In the genomic region with DNA sequence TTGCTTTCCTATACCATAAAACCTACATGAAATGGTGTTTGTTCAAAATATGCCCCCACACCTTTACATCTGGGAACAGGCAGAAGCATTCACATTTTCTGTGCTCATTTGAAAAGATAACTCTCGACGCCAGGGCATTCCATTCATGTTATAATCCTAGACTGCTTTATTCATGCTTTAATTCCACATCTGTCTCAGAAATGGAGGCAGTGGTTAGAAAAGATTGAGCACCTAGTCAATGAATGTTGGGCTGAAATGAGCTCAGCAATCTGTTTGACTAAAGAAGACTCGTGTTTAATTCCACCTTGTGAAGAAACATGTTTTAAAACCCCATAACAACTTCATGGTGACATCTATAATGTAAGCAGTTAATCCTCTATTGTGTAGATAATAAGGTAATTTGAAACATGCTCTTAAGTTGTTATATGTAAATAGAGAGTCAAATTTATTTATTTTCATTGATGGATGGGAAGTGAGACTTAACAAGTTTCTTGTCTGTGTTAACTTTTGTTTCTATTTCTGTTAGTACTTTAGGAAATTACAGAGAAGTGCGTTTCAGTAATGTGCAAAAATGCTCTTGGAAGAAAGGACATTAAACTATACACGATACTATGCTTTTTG, we compare ENCODE assay signal across 27 cellular contexts.
"Had no signal": no experiment of that assay in that cellular context is flagged by ENCODE, and none has a peak within 500 bp of the region (broad histone marks: within the 10 kb centered on the region; RNA-seq: fewer than 3 reads in every experiment).

No MANE protein-coding gene starts in this region.

- H3K36me3 Mint-ChIP-seq: activated naive CD4-positive, alpha-beta T cell treated with anti-CD3 and anti-CD28 coated beads, Interleukin-2, amount 50 U/mL, for 72 hours had no signal

- H3K9me3 ChIP-seq: adrenal gland, SJCRH30 had no signal

- H3K4me3 Mint-ChIP-seq: activated CD4-positive, alpha-beta T cell treated with anti-CD3 and anti-CD28 coated beads, Interleukin-2, amount 10 ng/mL, durations not matched to agents 24 days and 14 days; activated CD8-positive, alpha-beta T cell treated with anti-CD3 and anti-CD28 coated beads for 36 hours; activated T-cell treated with anti-CD3 and anti-CD28 coated beads, Interleukin-2, amount 50 U/mL, for 72 hours; activated T-helper 17 cell treated with anti-CD3 and anti-CD28 coated beads, Interleukin-2, amount 50 U/mL, for 72 hours; T-helper 1 cell treated with Interleukin-12 subunit alpha and Interleukin-12 subunit beta and Interleukin-4 antibody, amounts not matched to agents 30 μg/mL and 1 μg/mL, for 36 hours; T-helper 2 cell treated with Interferon-gamma antibody and Interleukin-4, amounts not matched to agents 5 μg/mL and 100 μg/mL, for 36 hours had no signal

- H3K4me1 ChIP-seq: adrenal gland, SJCRH30 had no signal

- H3K9me3 Mint-ChIP-seq: activated CD4-positive, alpha-beta T cell treated with anti-CD3 and anti-CD28 coated beads, Interleukin-2, amount 10 ng/mL, durations not matched to agents 24 days and 14 days; activated CD8-positive, alpha-beta T cell treated with anti-CD3 and anti-CD28 coated beads for 36 hours; activated naive CD4-positive, alpha-beta T cell treated with anti-CD3 and anti-CD28 coated beads, Interleukin-2, amount 50 U/mL, for 72 hours; activated T-cell treated with anti-CD3 and anti-CD28 coated beads, Interleukin-2, amount 50 U/mL, for 72 hours; activated T-helper 17 cell treated with anti-CD3 and anti-CD28 coated beads, Interleukin-2, amount 50 U/mL, for 72 hours; T-helper 1 cell treated with Interleukin-12 subunit alpha and Interleukin-12 subunit beta and Interleukin-4 antibody, amounts not matched to agents 30 μg/mL and 1 μg/mL, for 36 hours; T-helper 2 cell treated with Interferon-gamma antibody and Interleukin-4, amounts not matched to agents 5 μg/mL and 100 μg/mL, for 36 hours had no signal

- H3K36me3 ChIP-seq: adrenal gland, brain microvascular endothelial cell, SJCRH30 had no signal

- ATAC-seq: activated CD8-positive, alpha-beta T cell treated with anti-CD3 and anti-CD28 coated beads for 36 hours; activated naive CD4-positive, alpha-beta T cell treated with anti-CD3 and anti-CD28 coated beads, Interleukin-2, amount 50 U/mL, for 72 hours; activated T-cell treated with anti-CD3 and anti-CD28 coated beads, Interleukin-2, amount 50 U/mL, for 72 hours; activated T-helper 17 cell treated with anti-CD3 and anti-CD28 coated beads, Interleukin-2, amount 50 U/mL, for 72 hours; Panc1 had no signal

- H3K4me3 ChIP-seq: adrenal gland, SJCRH30, SK-N-MC had no signal

- H3K27me3 Mint-ChIP-seq: activated CD4-positive, alpha-beta T cell treated with anti-CD3 and anti-CD28 coated beads, Interleukin-2, amount 10 ng/mL, durations not matched to agents 24 days and 14 days; activated CD8-positive, alpha-beta T cell treated with anti-CD3 and anti-CD28 coated beads for 36 hours; activated T-helper 17 cell treated with anti-CD3 and anti-CD28 coated beads, Interleukin-2, amount 50 U/mL, for 72 hours had no signal

- H3K4me1 Mint-ChIP-seq: activated CD4-positive, alpha-beta T cell treated with anti-CD3 and anti-CD28 coated beads, Interleukin-2, amount 10 ng/mL, durations not matched to agents 24 days and 14 days; activated T-helper 17 cell treated with anti-CD3 and anti-CD28 coated beads, Interleukin-2, amount 50 U/mL, for 72 hours had no signal

- H3K27ac Mint-ChIP-seq: activated CD4-positive, alpha-beta T cell treated with anti-CD3 and anti-CD28 coated beads, Interleukin-2, amount 10 ng/mL, durations not matched to agents 24 days and 14 days; activated CD8-positive, alpha-beta T cell treated with anti-CD3 and anti-CD28 coated beads for 36 hours; activated naive CD4-positive, alpha-beta T cell treated with anti-CD3 and anti-CD28 coated beads, Interleukin-2, amount 50 U/mL, for 72 hours; activated T-cell treated with anti-CD3 and anti-CD28 coated beads, Interleukin-2, amount 50 U/mL, for 72 hours; activated T-helper 17 cell treated with anti-CD3 and anti-CD28 coated beads, Interleukin-2, amount 50 U/mL, for 72 hours; T-helper 1 cell treated with Interleukin-12 subunit alpha and Interleukin-12 subunit beta and Interleukin-4 antibody, amounts not matched to agents 30 μg/mL and 1 μg/mL, for 36 hours; T-helper 2 cell treated with Interferon-gamma antibody and Interleukin-4, amounts not matched to agents 5 μg/mL and 100 μg/mL, for 36 hours had no signal

- H3K27me3 ChIP-seq: adrenal gland, brain microvascular endothelial cell, SJCRH30 had no signal

- H3K27ac ChIP-seq: adrenal gland, brain microvascular endothelial cell, SJCRH30, SK-N-MC had no signal

- DNase-seq: activated CD4-positive, alpha-beta T cell treated with anti-CD3 and anti-CD28 coated beads, Interleukin-2, amount 10 ng/mL, durations not matched to agents 24 days and 14 days; activated CD4-positive, alpha-beta T cell treated with anti-CD3 and anti-CD28 coated beads, Interleukin-2, amount 50 U/mL, for 4 hours; activated CD8-positive, alpha-beta T cell treated with anti-CD3 and anti-CD28 coated beads for 36 hours; activated effector memory CD4-positive, alpha-beta T cell treated with anti-CD3 and anti-CD28 coated beads, Interleukin-2, amount 50 U/mL, for 16 hours; activated naive CD4-positive, alpha-beta T cell; activated T-cell treated with anti-CD3 and anti-CD28 coated beads, Interleukin-2, amount 50 U/mL, for 1 hour; activated T-cell treated with anti-CD3 and anti-CD28 coated beads, Interleukin-2, amount 50 U/mL, for 72 hours; adrenal gland; anterior cingulate cortex; brain microvascular endothelial cell; central memory CD4-positive, alpha-beta T cell; NCI-H1092 treated with DMSO at 0.1 percent for 48 hours; NCI-H1417; NCI-H146; NCI-H187 treated with DMSO at 0.1 percent for 48 hours; NCI-H2081; NCI-H226; NCI-H446 treated with DMSO at 0.1 percent for 48 hours; NCI-H524; SHP77; SJCRH30 had no signal
